In the genomic region with DNA sequence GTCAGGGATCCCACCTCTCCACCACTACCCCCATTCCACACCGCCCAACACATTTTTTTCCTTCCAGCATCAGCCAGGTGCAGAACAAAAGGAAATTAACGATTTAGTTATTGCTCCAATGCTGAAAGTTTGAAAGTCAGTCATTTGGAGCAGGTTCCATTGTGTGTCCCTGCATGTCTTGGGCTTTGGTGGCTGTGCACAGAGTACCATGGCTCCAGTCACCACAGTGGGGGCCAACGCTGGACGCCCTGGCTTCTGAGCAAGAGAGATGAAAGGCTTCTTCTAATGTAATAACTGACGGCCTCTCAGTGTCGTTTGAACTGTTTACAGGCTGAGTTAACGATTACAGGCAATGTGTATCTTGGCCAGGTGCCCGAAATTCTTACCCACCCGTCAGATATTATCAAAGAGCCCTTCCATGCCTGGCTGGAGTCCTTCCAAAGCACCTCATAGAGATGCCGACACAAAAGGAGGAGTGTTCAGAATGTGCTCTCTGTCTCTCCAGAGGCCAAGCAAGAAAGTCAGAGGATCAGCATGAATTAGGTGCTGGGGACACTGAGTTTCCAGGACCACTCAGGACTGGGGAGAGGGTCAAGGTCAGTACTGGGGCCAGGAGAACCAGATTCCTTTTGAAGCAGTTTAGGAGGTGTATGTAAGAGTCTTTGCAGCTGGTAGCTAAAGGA, we compare ENCODE assay signal across 12 cellular contexts. TPM values are rescaled to one million over a fixed set of nuclear protein-coding genes. Genes with fewer than 3 reads are reported as not detected.
DNase-seq lines count a peak whose midpoint lies in the region; ATAC-seq lines count a peak whose summit lies in the region.
"Had no signal": no experiment of that assay in that cellular context is flagged by ENCODE, and none has a peak within 500 bp of the region (broad histone marks: within the 10 kb centered on the region; RNA-seq: fewer than 3 reads in every experiment).

No MANE protein-coding gene starts in this region.

- WGBS in trophoblast cell (ENCODE audit: extremely low coverage, insufficient coverage, insufficient read length) = no CpG with 5 or more reads among the region's 10 CpGs

- no peak overlapping the region for H2AFZ ChIP-seq in trophoblast cell (ENCODE audit: insufficient read depth, low read length, poor library complexity)

- no peak overlapping the region for H2BK120ac ChIP-seq in trophoblast cell (ENCODE audit: insufficient read depth, low read length, poor library complexity)

- no peak overlapping the region for H3K4me2 ChIP-seq in trophoblast cell (ENCODE audit: low read length)

- no peak overlapping the region for H2AK5ac ChIP-seq in trophoblast cell (ENCODE audit: low read length)

- H3K9ac ChIP-seq in trophoblast cell (ENCODE audit: low read length) = no peak overlapping the region

- H3K14ac ChIP-seq in trophoblast cell (ENCODE audit: low read length) = no peak overlapping the region

- DNase-seq in ACHN = peak; percentile 83
- peak; percentile 91 for DNase-seq in NCI-H1092 treated with DMSO at 0.1 percent for 48 hours (lab: John Stamatoyannopoulos, UW)
- DNase-seq in SHP77 treated with DMSO at 0.1 percent for 48 hours (lab: John Stamatoyannopoulos, UW) = peak; percentile 91
- peak; percentile 29 for DNase-seq in left ventricle myocardium superior
- no peak for DNase-seq in NCI-H446 (lab: John Stamatoyannopoulos, UW)
- no peak for DNase-seq in trophoblast cell
- DNase-seq: aorta; naive thymus-derived CD8-positive, alpha-beta T cell; stimulated activated naive CD8-positive, alpha-beta T cell treated with anti-CD3 and anti-CD28 coated beads, Interleukin-15, Interleukin-2, amounts not matched to agents 100 U/mL and 50 U/mL, for 24 hours had no signal

- H3K79me2 ChIP-seq in trophoblast cell (ENCODE audit: control insufficient read depth, insufficient read depth, low read length, poor library complexity) = no peaks in the 10 kb centered on the region

- H3K9me3 ChIP-seq in trophoblast cell (ENCODE audit: insufficient read depth, low read depth, low read length) = no peaks in the 10 kb centered on the region
- H3K9me3 ChIP-seq: SJSA1 had no signal

- H3K27me3 ChIP-seq in trophoblast cell (ENCODE audit: insufficient read depth, low read length) = no peaks in the 10 kb centered on the region

- H2BK12ac ChIP-seq in trophoblast cell (ENCODE audit: low read length) = no peak overlapping the region

- peaks cover 6 to 15% of the 10 kb centered on the region in 2 experiments for H3K4me1 ChIP-seq in trophoblast cell (ENCODE audit: control insufficient read depth in 1 of 2, insufficient read depth in 2 of 2, low read length in 2 of 2)
- H3K4me1 ChIP-seq: SJSA1 had no signal

- no peak overlapping the region for H4K8ac ChIP-seq in trophoblast cell (ENCODE audit: low read depth, low read length)

- in situ Hi-C loops in ACHN (cut with HindIII; ENCODE audit: low pct_ligation_motif_present, low pct_unique_long_range_greater_than_20kb, low sequenced_read_pairs) = no loop called here

- no peak overlapping the region for H3K4me3 ChIP-seq in trophoblast cell (ENCODE audit: low read depth, low read length)
- H3K4me3 ChIP-seq: SJSA1 had no signal

- H2BK5ac ChIP-seq in trophoblast cell (ENCODE audit: low read depth, low read length, poor library complexity) = no peak overlapping the region

- no peak overlapping the region for H3K4ac ChIP-seq in trophoblast cell (ENCODE audit: low read depth, low read length)

- intact Hi-C loops in left ventricle myocardium superior (cut with micrococcal nuclease) = no loop called here

- H3K23ac ChIP-seq in trophoblast cell (ENCODE audit: low read length) = no peak overlapping the region

- H4K12ac ChIP-seq in trophoblast cell (ENCODE audit: low read depth, low read length) = no peak overlapping the region

- H3K18ac ChIP-seq in trophoblast cell (ENCODE audit: low read length) = no peak overlapping the region

- peak; percentile 70 for ATAC-seq in left ventricle myocardium superior
- ATAC-seq in HG03159 (IDR thresholded peaks at IDR 0.05; ENCODE audit: unreplicated experiment) = no peak
- ATAC-seq in HG03135 (IDR thresholded peaks at IDR 0.05; ENCODE audit: unreplicated experiment) = no peak
- ATAC-seq: naive thymus-derived CD8-positive, alpha-beta T cell; stimulated activated naive CD8-positive, alpha-beta T cell treated with anti-CD3 and anti-CD28 coated beads, Interleukin-15, Interleukin-2, amounts not matched to agents 100 U/mL and 50 U/mL, for 24 hours had no signal

- H3K27ac ChIP-seq in trophoblast cell (ENCODE audit: low read depth, low read length) = no peak overlapping the region
- H3K27ac ChIP-seq: SJSA1 had no signal

- no peaks in the 10 kb centered on the region for H3K79me1 ChIP-seq in trophoblast cell (ENCODE audit: low read length)

- no peak overlapping the region for H4K91ac ChIP-seq in trophoblast cell (ENCODE audit: low read depth, low read length)

- H3K36me3 ChIP-seq in trophoblast cell (ENCODE audit: control insufficient read depth in 1 of 2, insufficient read depth in 2 of 2, low read length in 2 of 2) = no peaks in the 10 kb centered on the region
- H3K36me3 ChIP-seq: SJSA1 had no signal

RNA-seq across cellular contexts. Expression of a gene that starts 25.9 kb away (rescaled TPM):
- 6.6 TPM for total RNA-seq in left ventricle myocardium superior
- polyA plus RNA-seq in trophoblast cell (2013) = 3.6 and 3.8 TPM in 2 replicates

RNA-seq across cellular contexts. Expression of a gene that starts 39.4 kb away (rescaled TPM):
- 62.2 TPM for total RNA-seq in left ventricle myocardium superior
- polyA plus RNA-seq in trophoblast cell (2013) = 63.5 and 64.6 TPM in 2 replicates

Comparison
In these comparisons a context has a peak if more than half of its experiments do, and no peak if none do; other contexts are left out.
1. DNase-seq: peak in ACHN (single experiment), NCI-H1092 treated with DMSO at 0.1 percent for 48 hours (single experiment), SHP77 treated with DMSO at 0.1 percent for 48 hours (single experiment) and left ventricle myocardium superior (single experiment); none in NCI-H446 (0 of 2) and trophoblast cell (0 of 2).